Comparison of ENCODE assay signal across 9 cellular contexts in genomic region chr1:203288351-203288894, GRCh38. TPM values are rescaled to one million over a fixed set of nuclear protein-coding genes. Genes with fewer than 3 reads are reported as not detected.
DNase-seq lines count a peak whose midpoint lies in the region; ATAC-seq and TF ChIP-seq lines count a peak whose summit lies in the region.
"Had no signal": no experiment of that assay in that cellular context is flagged by ENCODE, and none has a peak within 500 bp of the region (broad histone marks: within the 10 kb centered on the region; RNA-seq: fewer than 3 reads in every experiment).

No MANE protein-coding gene starts in this region.

- H3K27ac ChIP-seq in left ventricle myocardium inferior (replicated peaks) (peak overlapping the region; percentile 90), mucosa of rectum (ENCODE audit: low read depth in 2 of 2, low read length in 2 of 2) (peak overlapping the region; percentile 100), urinary bladder (ENCODE audit: low read depth) (peak overlapping the region; percentile 87)

- H3K9ac ChIP-seq in mucosa of rectum (ENCODE audit: low read depth in 1 of 2, low read length in 2 of 2) = peak overlapping the region; percentile 26 to 62

- intact Hi-C loops in left ventricle myocardium inferior (cut with micrococcal nuclease) (no loop called here), left cardiac atrium (cut with DNase I) (no loop called here)
- intact Hi-C loops in activated T-helper 1 cell treated with anti-CD3 and anti-CD28 coated beads, Interleukin-12 subunit alpha, Interleukin-12 subunit beta, Interleukin-2, Interleukin-4 antibody, amounts not matched to agents 30 ng/mL and 10 ng/mL and 1 ng/mL, durations not matched to agents 14 hours and 24 hours and 36 hours (cut with micrococcal nuclease) = loop anchor here (2.0 to 10.0 kb wide), 5 partner anchors 338 to 1916 kb away; partner anchors contain the start of genes ATP2B4, LAX1, PCAT6 and ZBED6

- H3K9me3 Mint-ChIP-seq in activated T-helper 1 cell treated with anti-CD3 and anti-CD28 coated beads, Interleukin-12 subunit alpha, Interleukin-12 subunit beta, Interleukin-2, Interleukin-4 antibody, amounts not matched to agents 30 ng/mL and 10 ng/mL and 1 ng/mL, durations not matched to agents 14 hours and 24 hours and 36 hours = no peaks in the 10 kb centered on the region

- H3K27ac Mint-ChIP-seq in activated T-helper 1 cell treated with anti-CD3 and anti-CD28 coated beads, Interleukin-12 subunit alpha, Interleukin-12 subunit beta, Interleukin-2, Interleukin-4 antibody, amounts not matched to agents 30 ng/mL and 10 ng/mL and 1 ng/mL, durations not matched to agents 14 hours and 24 hours and 36 hours = peak overlapping the region; percentile 99

- H3K4me1 ChIP-seq in left ventricle myocardium inferior (peaks cover 73% of the 10 kb centered on the region), mucosa of rectum (ENCODE audit: control insufficient read depth in 2 of 2, insufficient read depth in 2 of 2, low read length in 2 of 2) (peaks cover 75 to 77% of the 10 kb centered on the region in 2 donors), urinary bladder (ENCODE audit: insufficient read depth) (no peaks in the 10 kb centered on the region)

- H3K36me3 ChIP-seq in left ventricle myocardium inferior (no peaks in the 10 kb centered on the region), mucosa of rectum (ENCODE audit: control insufficient read depth in 2 of 2, insufficient read depth in 2 of 2, low read length in 2 of 2) (no peaks in the 10 kb centered on the region), urinary bladder (ENCODE audit: insufficient read depth) (no peaks in the 10 kb centered on the region)

- H3K4me3 ChIP-seq in left ventricle myocardium inferior (no peak overlapping the region), mucosa of rectum (ENCODE audit: low read length in 2 of 2) (no peak overlapping the region), urinary bladder (ENCODE audit: low read depth, low read length) (no peak overlapping the region), foreskin fibroblast (ENCODE audit: low read depth in 1 of 2, low read length in 2 of 2) (no peak overlapping the region)

- H3K9me3 ChIP-seq in left ventricle myocardium inferior (replicated peaks) (no peaks in the 10 kb centered on the region), mucosa of rectum (ENCODE audit: control insufficient read depth in 2 of 2, low read length in 2 of 2) (no peaks in the 10 kb centered on the region)

- TF ChIP-seq CTCF in left ventricle myocardium inferior (IDR thresholded peaks at IDR 0.05; ENCODE audit: borderline replicate concordance) = no peak
- no peak for TF ChIP-seq CTCF in foreskin fibroblast (IDR thresholded peaks at IDR 0.05; ENCODE audit: low read depth, low read length)

- WGBS in urinary bladder = 83% methylated on average over 10 of the region's 10 CpGs

- no peaks in the 10 kb centered on the region for H3K27me3 Mint-ChIP-seq in activated T-helper 1 cell treated with anti-CD3 and anti-CD28 coated beads, Interleukin-12 subunit alpha, Interleukin-12 subunit beta, Interleukin-2, Interleukin-4 antibody, amounts not matched to agents 30 ng/mL and 10 ng/mL and 1 ng/mL, durations not matched to agents 14 hours and 24 hours and 36 hours (ENCODE audit: insufficient read depth)

- no peak for DNase-seq in left ventricle myocardium inferior
- no peak for DNase-seq in left cardiac atrium
- no peak for DNase-seq in activated T-helper 1 cell treated with anti-CD3 and anti-CD28 coated beads, Interleukin-12 subunit alpha, Interleukin-12 subunit beta, Interleukin-2, Interleukin-4 antibody, amounts not matched to agents 30 ng/mL and 10 ng/mL and 1 ng/mL, durations not matched to agents 14 hours and 24 hours and 36 hours (ENCODE audit: low spot score)
- no peak for DNase-seq in C1 segment of cervical spinal cord (lab: John Stamatoyannopoulos, UW)
- no peak for DNase-seq in foreskin fibroblast

- H3K27me3 ChIP-seq in left ventricle myocardium inferior (ENCODE audit: low read depth) (no peaks in the 10 kb centered on the region), mucosa of rectum (ENCODE audit: control insufficient read depth in 2 of 2, insufficient read depth in 2 of 2, low read length in 2 of 2) (no peaks in the 10 kb centered on the region)

- no peak for ATAC-seq in left cardiac atrium
- ATAC-seq in GM19035 (IDR thresholded peaks at IDR 0.05; ENCODE audit: unreplicated experiment) = no peak

- H3K4me1 Mint-ChIP-seq in activated T-helper 1 cell treated with anti-CD3 and anti-CD28 coated beads, Interleukin-12 subunit alpha, Interleukin-12 subunit beta, Interleukin-2, Interleukin-4 antibody, amounts not matched to agents 30 ng/mL and 10 ng/mL and 1 ng/mL, durations not matched to agents 14 hours and 24 hours and 36 hours (ENCODE audit: low read depth) = peaks cover 81% of the 10 kb centered on the region

- H3K4me3 Mint-ChIP-seq in activated T-helper 1 cell treated with anti-CD3 and anti-CD28 coated beads, Interleukin-12 subunit alpha, Interleukin-12 subunit beta, Interleukin-2, Interleukin-4 antibody, amounts not matched to agents 30 ng/mL and 10 ng/mL and 1 ng/mL, durations not matched to agents 14 hours and 24 hours and 36 hours = peak overlapping the region; percentile 83

- H3K36me3 Mint-ChIP-seq in activated T-helper 1 cell treated with anti-CD3 and anti-CD28 coated beads, Interleukin-12 subunit alpha, Interleukin-12 subunit beta, Interleukin-2, Interleukin-4 antibody, amounts not matched to agents 30 ng/mL and 10 ng/mL and 1 ng/mL, durations not matched to agents 14 hours and 24 hours and 36 hours (ENCODE audit: low read depth) = peaks cover 2% of the 10 kb centered on the region

RNA-seq across cellular contexts. Expression of gene BTG2, which starts 16.9 kb away (rescaled TPM):
- total RNA-seq in left ventricle myocardium inferior (73.7 TPM), left cardiac atrium (100 to 1,000 TPM; 187 to 259 TPM), urinary bladder (58.6 TPM)
- total RNA-seq in activated T-helper 1 cell treated with anti-CD3 and anti-CD28 coated beads, Interleukin-12 subunit alpha, Interleukin-12 subunit beta, Interleukin-2, Interleukin-4 antibody, amounts not matched to agents 30 ng/mL and 10 ng/mL and 1 ng/mL, durations not matched to agents 14 hours and 24 hours and 36 hours = 137 and 139 TPM in 2 replicates
- polyA plus RNA-seq in urinary bladder = 464 TPM

RNA-seq across cellular contexts. Expression of gene CHIT1, which starts 59.0 kb away (rescaled TPM):
- total RNA-seq in left ventricle myocardium inferior = not detected
- total RNA-seq in left cardiac atrium = 1 to 10 TPM in 1 of 2 donors, under 1 TPM in 1; 0.63 to 1.3 TPM
- 0.15 and 0.52 TPM in 2 replicates for total RNA-seq in activated T-helper 1 cell treated with anti-CD3 and anti-CD28 coated beads, Interleukin-12 subunit alpha, Interleukin-12 subunit beta, Interleukin-2, Interleukin-4 antibody, amounts not matched to agents 30 ng/mL and 10 ng/mL and 1 ng/mL, durations not matched to agents 14 hours and 24 hours and 36 hours
- 0.11 TPM for total RNA-seq in urinary bladder
- polyA plus RNA-seq in urinary bladder = not detected
- total RNA-seq: fibroblast of villous mesenchyme had no signal
